8 cellular contexts compared by ENCODE assay signal in genomic region chr17:82648165-82648668, GRCh38. TPM values are rescaled to one million over a fixed set of nuclear protein-coding genes. Genes with fewer than 3 reads are reported as not detected.
DNase-seq lines count a peak whose midpoint lies in the region; ATAC-seq and TF ChIP-seq lines count a peak whose summit lies in the region.

Gene WDR45B, minus strand, starts transcription at chr17:82648444. Its CDS starts 104 bp downstream, at chr17:82648340.

- peak within 1 kb of the TSS; percentile 99 for H3K4me3 ChIP-seq in coronary artery

- ATAC-seq in GM19324 (IDR thresholded peaks at IDR 0.05; ENCODE audit: low FRiP score, unreplicated experiment) = peak; percentile 90
- peak; percentile 79 for ATAC-seq in HG03460 (IDR thresholded peaks at IDR 0.05; ENCODE audit: unreplicated experiment)

- H3K27ac Mint-ChIP-seq in activated CD4-positive, alpha-beta T cell treated with anti-CD3 and anti-CD28 coated beads, Interleukin-2, amount 10 ng/mL, durations not matched to agents 7 days and 5 days = peak within 1 kb of the TSS; percentile 82

- H3K27ac ChIP-seq in coronary artery = peak within 1 kb of the TSS; percentile 95 to 99

- H3K4me1 Mint-ChIP-seq in activated CD4-positive, alpha-beta T cell treated with anti-CD3 and anti-CD28 coated beads, Interleukin-2, amount 10 ng/mL, durations not matched to agents 7 days and 5 days = peaks cover 22% of the 10 kb centered on the region

- POLR2A ChIA-PET in activated CD4-positive, alpha-beta T cell treated with anti-CD3 and anti-CD28 coated beads, Interleukin-2, amount 10 ng/mL, durations not matched to agents 7 days and 5 days (lab: Charles Lee) = no interaction called here

- no peaks in the 10 kb centered on the region for H3K27me3 Mint-ChIP-seq in activated CD4-positive, alpha-beta T cell treated with anti-CD3 and anti-CD28 coated beads, Interleukin-2, amount 10 ng/mL, durations not matched to agents 7 days and 5 days

- CTCF ChIA-PET in activated CD4-positive, alpha-beta T cell treated with anti-CD3 and anti-CD28 coated beads, Interleukin-2, amount 10 ng/mL, durations not matched to agents 7 days and 5 days (lab: Charles Lee) = no interaction called here

- H3K9me3 Mint-ChIP-seq in activated CD4-positive, alpha-beta T cell treated with anti-CD3 and anti-CD28 coated beads, Interleukin-2, amount 10 ng/mL, durations not matched to agents 7 days and 5 days = no peaks in the 10 kb centered on the region

- H3K36me3 Mint-ChIP-seq in activated CD4-positive, alpha-beta T cell treated with anti-CD3 and anti-CD28 coated beads, Interleukin-2, amount 10 ng/mL, durations not matched to agents 7 days and 5 days (ENCODE audit: low read depth) = peaks cover 11% of the 10 kb centered on the region

- no peak for TF ChIP-seq CTCF in coronary artery (IDR thresholded peaks at IDR 0.05)

- peak within 1 kb of the TSS; percentile 81 for H3K4me3 Mint-ChIP-seq in activated CD4-positive, alpha-beta T cell treated with anti-CD3 and anti-CD28 coated beads, Interleukin-2, amount 10 ng/mL, durations not matched to agents 7 days and 5 days

- peak; percentile 98 for DNase-seq in Ammon's horn (ENCODE audit: low spot score)
- DNase-seq in NCI-H526 treated with DMSO at 0.1 percent for 48 hours (lab: John Stamatoyannopoulos, UW) = peak; percentile 90
- DNase-seq in activated CD4-positive, alpha-beta T cell treated with anti-CD3 and anti-CD28 coated beads, Interleukin-2, amount 10 ng/mL, durations not matched to agents 7 days and 5 days = peak; percentile 88
- DNase-seq in coronary artery (ENCODE audit: low spot score) = peak; percentile 97
- DNase-seq in left kidney (ENCODE audit: low read depth, low spot score) = peak; percentile 99
- DNase-seq in stimulated activated CD4-positive, alpha-beta T cell treated with anti-CD3 and anti-CD28 coated beads, Interleukin-1b, Interleukin-23, amount 100 ng/mL, for 48 hours = peak; percentile 93

RNA-seq across cellular contexts. Expression of gene WDR45B, which starts in this region (rescaled TPM):
- 10 to 100 TPM; 33.5 to 36.4 TPM for total RNA-seq in activated CD4-positive, alpha-beta T cell treated with anti-CD3 and anti-CD28 coated beads, Interleukin-2, amount 10 ng/mL, durations not matched to agents 7 days and 5 days

Comparison
In these comparisons a context has a peak if more than half of its experiments do, and no peak if none do; other contexts are left out.
1. Peak in every context shown above with its lines: DNase-seq, ATAC-seq, H3K4me3 ChIP-seq and H3K27ac ChIP-seq.